In genomic region chr3:59425371-59425770, GRCh38 we compare ENCODE assay signal across 10 cellular contexts.
DNase-seq lines count a peak whose midpoint lies in the region; ATAC-seq, FAIRE-seq and TF ChIP-seq lines count a peak whose summit lies in the region.
"Had no signal": no experiment of that assay in that cellular context is flagged by ENCODE, and none has a peak within 500 bp of the region (broad histone marks: within the 10 kb centered on the region; RNA-seq: fewer than 3 reads in every experiment).

No MANE protein-coding gene starts in this region.

- H3K4me3 ChIP-seq in WI38 (ENCODE audit: low read depth, low read length) (peak overlapping the region; percentile 25; the same call in 1 of the 2 replicates), fibroblast of the aortic adventitia (ENCODE audit: low read depth, low read length) (no peak overlapping the region)

- H3K36me3 Mint-ChIP-seq in activated T-cell treated with anti-CD3 and anti-CD28 coated beads, Interleukin-2, amount 50 U/mL, for 24 hours (ENCODE audit: low read depth): no peaks in the 10 kb centered on the region
- H3K36me3 Mint-ChIP-seq in endothelial cell (ENCODE audit: low read depth, unreplicated experiment): no peaks in the 10 kb centered on the region
- H3K36me3 Mint-ChIP-seq: naive B cell had no signal

- DNase-seq in activated T-cell treated with anti-CD3 and anti-CD28 coated beads, Interleukin-2, amount 50 U/mL, for 24 hours: no peak
- DNase-seq in activated T-cell treated with anti-CD3 and anti-CD28 coated beads for 4 hours: no peak
- DNase-seq in fibroblast of the aortic adventitia (ENCODE audit: low read depth): peak; percentile 82
- no peak for DNase-seq in stimulated activated naive CD8-positive, alpha-beta T cell treated with anti-CD3 and anti-CD28 coated beads, Interleukin-15, amount 100 ng/mL, for 72 hours
- DNase-seq in endothelial cell (ENCODE audit: low spot score): no peak
- no peak for DNase-seq in HTR-8/SVneo (ENCODE audit: insufficient read length, low spot score)
- DNase-seq in activated CD4-positive, CD25-positive, alpha-beta regulatory T cell (lab: John Stamatoyannopoulos, UW): no peak
- DNase-seq: AML-193, naive B cell had no signal

- H3K27ac Mint-ChIP-seq in activated T-cell treated with anti-CD3 and anti-CD28 coated beads, Interleukin-2, amount 50 U/mL, for 24 hours: peak overlapping the region; percentile 56
- H3K27ac Mint-ChIP-seq in stimulated activated naive CD8-positive, alpha-beta T cell treated with anti-CD3 and anti-CD28 coated beads, Interleukin-15, amount 100 ng/mL, for 72 hours: peak overlapping the region; percentile 60 to 85
- no peak overlapping the region for H3K27ac Mint-ChIP-seq in endothelial cell (ENCODE audit: unreplicated experiment)

- no peak for FAIRE-seq in HTR-8/SVneo (lab: Jason Lieb, UNC)

- peaks cover 3% of the 10 kb centered on the region for H3K27me3 Mint-ChIP-seq in activated T-cell treated with anti-CD3 and anti-CD28 coated beads, Interleukin-2, amount 50 U/mL, for 24 hours
- no peaks in the 10 kb centered on the region for H3K27me3 Mint-ChIP-seq in stimulated activated naive CD8-positive, alpha-beta T cell treated with anti-CD3 and anti-CD28 coated beads, Interleukin-15, amount 100 ng/mL, for 72 hours
- H3K27me3 Mint-ChIP-seq in endothelial cell (ENCODE audit: unreplicated experiment): no peaks in the 10 kb centered on the region
- H3K27me3 Mint-ChIP-seq: naive B cell had no signal

- H3K9me3 Mint-ChIP-seq in activated T-cell treated with anti-CD3 and anti-CD28 coated beads, Interleukin-2, amount 50 U/mL, for 24 hours: peaks cover 4% of the 10 kb centered on the region
- H3K9me3 Mint-ChIP-seq in stimulated activated naive CD8-positive, alpha-beta T cell treated with anti-CD3 and anti-CD28 coated beads, Interleukin-15, amount 100 ng/mL, for 72 hours: no peaks in the 10 kb centered on the region
- H3K9me3 Mint-ChIP-seq in endothelial cell (ENCODE audit: unreplicated experiment): no peaks in the 10 kb centered on the region

- H3K4me3 Mint-ChIP-seq in activated T-cell treated with anti-CD3 and anti-CD28 coated beads, Interleukin-2, amount 50 U/mL, for 24 hours: no peak overlapping the region
- peak overlapping the region in 1 of 2 donors; percentile 54 for H3K4me3 Mint-ChIP-seq in stimulated activated naive CD8-positive, alpha-beta T cell treated with anti-CD3 and anti-CD28 coated beads, Interleukin-15, amount 100 ng/mL, for 72 hours
- H3K4me3 Mint-ChIP-seq in endothelial cell (ENCODE audit: unreplicated experiment): no peak overlapping the region

- peaks cover 76% of the 10 kb centered on the region for H3K4me1 Mint-ChIP-seq in activated T-cell treated with anti-CD3 and anti-CD28 coated beads, Interleukin-2, amount 50 U/mL, for 24 hours (ENCODE audit: low read depth)
- H3K4me1 Mint-ChIP-seq in stimulated activated naive CD8-positive, alpha-beta T cell treated with anti-CD3 and anti-CD28 coated beads, Interleukin-15, amount 100 ng/mL, for 72 hours: peaks cover 71% of the 10 kb centered on the region
- H3K4me1 Mint-ChIP-seq in endothelial cell (ENCODE audit: unreplicated experiment): no peaks in the 10 kb centered on the region

- no peak for ATAC-seq in stimulated activated naive CD8-positive, alpha-beta T cell treated with anti-CD3 and anti-CD28 coated beads, Interleukin-15, amount 100 ng/mL, for 72 hours

- TF ChIP-seq CTCF in WI38 (IDR thresholded peaks at IDR 0.05; ENCODE audit: low read depth, low read length): no peak
- TF ChIP-seq CTCF in fibroblast of the aortic adventitia (IDR thresholded peaks at IDR 0.05; ENCODE audit: insufficient read depth, low read length): no peak
- TF ChIP-seq CTCF in endothelial cell (IDR thresholded peaks at IDR 0.05; ENCODE audit: unreplicated experiment): no peak
